In genomic region chr1:9549955-9550546, GRCh38 we compare ENCODE assay signal across 21 cellular contexts. TPM values are rescaled to one million over a fixed set of nuclear protein-coding genes. Genes with fewer than 3 reads are reported as not detected.
A peak's percentile ranks its signal among the peaks of the same experiment; 100 is the strongest.
DNase-seq lines count a peak whose midpoint lies in the region; ATAC-seq and TF ChIP-seq lines count a peak whose summit lies in the region.
"Had no signal": no experiment of that assay in that cellular context is flagged by ENCODE, and none has a peak within 500 bp of the region (broad histone marks: within the 10 kb centered on the region; RNA-seq: fewer than 3 reads in every experiment).

No MANE protein-coding gene starts in this region.

- no peaks in the 10 kb centered on the region for H3K9me2 ChIP-seq in Karpas-422 (replicated peaks; ENCODE audit: insufficient read depth, low read length)
- H3K9me2 ChIP-seq in OCI-LY1 (ENCODE audit: low read depth, low read length) = no peaks in the 10 kb centered on the region
- H3K9me2 ChIP-seq in hepatocyte (replicated peaks; ENCODE audit: insufficient read depth) = no peaks in the 10 kb centered on the region

- H2AFZ ChIP-seq in Karpas-422 (ENCODE audit: low read length) = no peak overlapping the region
- no peak overlapping the region for H2AFZ ChIP-seq in OCI-LY1 (ENCODE audit: low read length)
- no peak overlapping the region for H2AFZ ChIP-seq in hepatocyte
- H2AFZ ChIP-seq: GM23338 had no signal

- TF ChIP-seq CTCF in OCI-LY1 (IDR thresholded peaks at IDR 0.05; ENCODE audit: low read length) (no peak), right lobe of liver (IDR thresholded peaks at IDR 0.05) (no peak), hepatocyte (IDR thresholded peaks at IDR 0.05; ENCODE audit: poor library complexity) (no peak)

- ATAC-seq in right cardiac atrium (no peak), right lobe of liver (peak; percentile 67 to 78 (median 72)), GM19035 (IDR thresholded peaks at IDR 0.05; ENCODE audit: unreplicated experiment) (no peak), GM18861 (IDR thresholded peaks at IDR 0.05; ENCODE audit: unreplicated experiment) (no peak)
- ATAC-seq: GM23338 had no signal

- H3K4me1 ChIP-seq in Karpas-422 (ENCODE audit: low read length) = peaks cover 70% of the 10 kb centered on the region
- H3K4me1 ChIP-seq in OCI-LY1 (ENCODE audit: insufficient read depth, low read length, severe bottlenecking) = peaks cover 92% of the 10 kb centered on the region
- H3K4me1 ChIP-seq in right cardiac atrium (ENCODE audit: control insufficient read depth, insufficient read depth, low read length) = peaks cover 3% of the 10 kb centered on the region
- H3K4me1 ChIP-seq in right lobe of liver = peaks cover 2 to 78% (median 22%) of the 10 kb centered on the region in 4 donors
- H3K4me1 ChIP-seq in hepatocyte (ENCODE audit: insufficient read depth) = peaks cover 3% of the 10 kb centered on the region
- H3K4me1 ChIP-seq: BE2C had no signal

- H3K4me2 ChIP-seq in Karpas-422 (ENCODE audit: low read depth, low read length, poor library complexity, severe bottlenecking) (no peak overlapping the region), OCI-LY1 (ENCODE audit: low read length) (no peak overlapping the region), hepatocyte (no peak overlapping the region)
- H3K4me2 ChIP-seq: GM23338 had no signal

- no peaks in the 10 kb centered on the region; the same call in 1 of the 2 replicates for H3F3A ChIP-seq in OCI-LY1 (ENCODE audit: insufficient read depth, low read length)

- no peak for DNase-seq in Karpas-422
- no peak for DNase-seq in right cardiac atrium
- DNase-seq in right lobe of liver = peak in 1 of 3 donors; percentile 71
- DNase-seq in hepatocyte (ENCODE audit: low spot score) = no peak
- no peak for DNase-seq in HuH-7.5 (ENCODE audit: low spot score)
- DNase-seq: ACHN; BE2C; C1 segment of cervical spinal cord; CD4-positive, CD25-positive, alpha-beta regulatory T cell; CD8-positive, alpha-beta memory T cell; COR-L47; DMS 273 treated with DMSO at 0.1 percent for 48 hours; DMS53; DND-41; EL; HCEC 1CT had no signal

- H3K9ac ChIP-seq in Karpas-422 (ENCODE audit: low read length) = no peak overlapping the region
- H3K9ac ChIP-seq in OCI-LY1 (ENCODE audit: low read length) = no peak overlapping the region

- H4K20me1 ChIP-seq in Karpas-422 (ENCODE audit: insufficient read depth, low read depth, low read length) = peaks cover 54% of the 10 kb centered on the region
- no peaks in the 10 kb centered on the region for H4K20me1 ChIP-seq in OCI-LY1 (ENCODE audit: insufficient read depth, low read length)
- H4K20me1 ChIP-seq in hepatocyte (ENCODE audit: insufficient read depth, poor library complexity, severe bottlenecking) = peaks cover 41% of the 10 kb centered on the region

- H3K9me3 ChIP-seq in Karpas-422 (ENCODE audit: low read length) (no peaks in the 10 kb centered on the region), OCI-LY1 (ENCODE audit: low read length) (no peaks in the 10 kb centered on the region), right cardiac atrium (ENCODE audit: control insufficient read depth, low read length) (no peaks in the 10 kb centered on the region), right lobe of liver (no peaks in the 10 kb centered on the region), hepatocyte (ENCODE audit: low read depth) (no peaks in the 10 kb centered on the region)
- H3K9me3 ChIP-seq: BE2C had no signal

- peak overlapping the region; percentile 96; the same call in 1 of the 2 replicates for H3K27ac ChIP-seq in Karpas-422 (ENCODE audit: low read length)
- H3K27ac ChIP-seq in OCI-LY1 (ENCODE audit: low read depth, low read length, poor library complexity, severe bottlenecking) = peak overlapping the region; percentile 77
- H3K27ac ChIP-seq in right cardiac atrium (ENCODE audit: low read length) = peak overlapping the region; percentile 64
- H3K27ac ChIP-seq in right lobe of liver = peak overlapping the region in 2 of 3 donors; percentile 67 to 77
- no peak overlapping the region for H3K27ac ChIP-seq in hepatocyte
- H3K27ac ChIP-seq: HL-60 had no signal

- H3K27me3 ChIP-seq in Karpas-422 (ENCODE audit: low read length) (no peaks in the 10 kb centered on the region), OCI-LY1 (ENCODE audit: insufficient read depth, low read length) (no peaks in the 10 kb centered on the region), right cardiac atrium (ENCODE audit: control insufficient read depth, insufficient read depth) (no peaks in the 10 kb centered on the region), right lobe of liver (no peaks in the 10 kb centered on the region), hepatocyte (no peaks in the 10 kb centered on the region)
- H3K27me3 ChIP-seq: BE2C had no signal

- H3K36me3 ChIP-seq in Karpas-422 (ENCODE audit: insufficient read depth, low read length) (peaks cover 13% of the 10 kb centered on the region; the same call in 1 of the 2 replicates), OCI-LY1 (ENCODE audit: insufficient read depth, low read length) (peaks cover 70% of the 10 kb centered on the region), right lobe of liver (no peaks in the 10 kb centered on the region), hepatocyte (replicated peaks; ENCODE audit: insufficient read depth, low read depth) (no peaks in the 10 kb centered on the region)
- H3K36me3 ChIP-seq: BE2C had no signal

- no peak for TF ChIP-seq POLR2A in right lobe of liver (IDR thresholded peaks at IDR 0.05)

- H3K79me2 ChIP-seq in Karpas-422 (ENCODE audit: low read length) = peaks cover 85% of the 10 kb centered on the region
- H3K79me2 ChIP-seq in OCI-LY1 (ENCODE audit: insufficient read depth, low read length) = peaks cover 81% of the 10 kb centered on the region
- peaks cover 75% of the 10 kb centered on the region for H3K79me2 ChIP-seq in hepatocyte

- WGBS in right cardiac atrium = 91% methylated on average over 6 of the region's 6 CpGs
- WGBS in right lobe of liver (ENCODE audit: insufficient coverage, low coverage, low lambda C conversion rate, missing lambda C conversion rate) = 37% methylated on average over 6 of the region's 6 CpGs
- WGBS in hepatocyte (ENCODE audit: low lambda C conversion rate, missing lambda C conversion rate) = 94% methylated on average over 6 of the region's 6 CpGs

- intact Hi-C loops in right cardiac atrium (cut with DNase I) = no loop called here
- intact Hi-C loops in right lobe of liver (cut with DNase I) = loop anchor here in 1 of 2 donors (10.0 kb wide), 1 partner anchor 55 kb away; no protein-coding TSS in a partner anchor

- H3K4me3 ChIP-seq in Karpas-422 (ENCODE audit: low read length) = no peak overlapping the region
- H3K4me3 ChIP-seq in OCI-LY1 (ENCODE audit: low read depth, low read length, poor library complexity, severe bottlenecking) = no peak overlapping the region
- H3K4me3 ChIP-seq in right cardiac atrium (ENCODE audit: low read length) = no peak overlapping the region
- H3K4me3 ChIP-seq in right lobe of liver = peak overlapping the region in 1 of 3 donors; percentile 28
- H3K4me3 ChIP-seq in hepatocyte = no peak overlapping the region
- H3K4me3 ChIP-seq: GM23338 had no signal

RNA-seq across cellular contexts. Expression of gene SLC25A33, which starts 10.8 kb away (rescaled TPM):
- 19.7 and 25.2 TPM in 2 replicates for total RNA-seq in Karpas-422 (2014; rRNA removed; shearing (Covaris generic); ENCODE audit: low replicate concordance)
- 10 to 100 TPM in 1 of 4 donors, 1 to 10 TPM in 3; 7.0 to 11.4 (median 8.0) TPM for total RNA-seq in right cardiac atrium
- polyA plus RNA-seq in right cardiac atrium = 12.9 TPM
- 10 to 100 TPM in 3 of 6 experiments, 1 to 10 TPM in 3; 3.5 to 26.5 (median 8.2) TPM for total RNA-seq in right lobe of liver
- 21.7 and 22.1 TPM in 2 replicates for total RNA-seq in hepatocyte
- 10.8 and 14.4 TPM in 2 replicates for polyA plus RNA-seq in hepatocyte

RNA-seq across cellular contexts. Expression of gene TMEM201, which starts 38.7 kb away (rescaled TPM):
- total RNA-seq in Karpas-422 (2014; rRNA removed; shearing (Covaris generic); ENCODE audit: low replicate concordance) = 9.3 and 12.2 TPM in 2 replicates
- 10 to 100 TPM; 18.4 to 23.3 (median 21.1) TPM for total RNA-seq in right cardiac atrium
- 14.5 TPM for polyA plus RNA-seq in right cardiac atrium
- 1 to 10 TPM; 1.6 to 5.8 (median 3.0) TPM for total RNA-seq in right lobe of liver
- 3.6 and 3.7 TPM in 2 replicates for total RNA-seq in hepatocyte
- 8.7 and 11.2 TPM in 2 replicates for polyA plus RNA-seq in hepatocyte

Comparison
In these comparisons a context has a peak if more than half of its experiments do, and no peak if none do; other contexts are left out.
1. ATAC-seq: peak in right lobe of liver (4 of 4); none in right cardiac atrium (0 of 2), GM19035 (single experiment) and GM18861 (single experiment).